ENCODE assay signal across 13 cellular contexts in the genomic region with DNA sequence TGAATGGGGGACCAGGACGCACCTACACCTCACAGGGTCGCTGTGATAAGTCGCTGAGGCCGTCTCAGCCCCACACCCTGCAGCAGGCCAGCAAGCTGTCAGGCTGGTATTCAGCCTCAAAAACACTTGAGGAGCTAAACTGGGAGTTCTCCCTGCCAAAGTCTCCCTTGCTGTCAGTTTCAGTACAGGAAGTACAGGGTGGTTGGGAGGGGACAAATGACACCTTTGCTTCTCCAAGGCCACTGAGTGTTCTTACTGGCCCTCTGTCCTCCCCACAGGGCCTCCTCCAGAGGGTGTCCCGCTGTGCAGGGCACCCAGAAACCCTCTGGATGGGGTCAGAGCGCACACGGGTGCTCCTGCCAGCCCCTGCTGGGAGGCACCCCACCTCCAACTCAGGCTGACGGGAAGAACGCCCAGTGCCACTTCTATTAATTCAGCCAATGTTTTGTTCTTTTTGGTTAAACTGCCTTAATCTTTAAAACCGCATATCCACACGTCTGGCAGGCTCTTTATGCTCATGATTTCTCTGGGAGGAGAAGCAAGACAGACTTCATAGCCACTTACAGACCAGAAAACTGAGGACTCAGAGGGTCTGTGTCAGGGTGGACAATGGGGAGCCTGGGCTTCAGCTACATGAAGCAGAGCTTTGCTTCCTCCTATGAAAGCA.
DNase-seq lines count a peak whose midpoint lies in the region; ATAC-seq and TF ChIP-seq lines count a peak whose summit lies in the region.
"Had no signal": no experiment of that assay in that cellular context is flagged by ENCODE, and none has a peak within 500 bp of the region (broad histone marks: within the 10 kb centered on the region; RNA-seq: fewer than 3 reads in every experiment).

No MANE protein-coding gene starts in this region.

- H3K27me3 ChIP-seq in colonic mucosa: no peaks in the 10 kb centered on the region
- H3K27me3 ChIP-seq in tibial nerve: no peaks in the 10 kb centered on the region
- H3K27me3 ChIP-seq in PC-3 (ENCODE audit: low read length): no peaks in the 10 kb centered on the region
- H3K27me3 ChIP-seq in BE2C: no peaks in the 10 kb centered on the region

- POLR2A ChIA-PET in PC-3 (lab: Charles Lee; ENCODE audit: unreplicated experiment): interaction anchor here (0.6 kb wide), 1 partner anchor 92 kb away, joined by 3 read pairs; no protein-coding TSS in a partner anchor

- no peak overlapping the region for H2AFZ ChIP-seq in PC-3 (ENCODE audit: low read length)

- peak overlapping the region; percentile 7 for H3K27ac Mint-ChIP-seq in activated CD8-positive, alpha-beta memory T cell treated with anti-CD3 and anti-CD28 coated beads, Interleukin-2, amount 10 ng/mL, durations not matched to agents 7 days and 5 days
- H3K27ac Mint-ChIP-seq: activated T-cell treated with anti-CD3 and anti-CD28 coated beads, Interleukin-2, amount 50 U/mL, for 72 hours had no signal

- H3K36me3 ChIP-seq in colonic mucosa (no peaks in the 10 kb centered on the region), tibial nerve (no peaks in the 10 kb centered on the region), PC-3 (ENCODE audit: low read depth, low read length) (no peaks in the 10 kb centered on the region), BE2C (no peaks in the 10 kb centered on the region)

- peaks cover 68% of the 10 kb centered on the region for H3K4me1 Mint-ChIP-seq in activated CD8-positive, alpha-beta memory T cell treated with anti-CD3 and anti-CD28 coated beads, Interleukin-2, amount 10 ng/mL, durations not matched to agents 7 days and 5 days

- H3K79me2 ChIP-seq in PC-3 (ENCODE audit: low read length): peaks cover 32% of the 10 kb centered on the region

- no peaks in the 10 kb centered on the region for H3K27me3 Mint-ChIP-seq in activated CD8-positive, alpha-beta memory T cell treated with anti-CD3 and anti-CD28 coated beads, Interleukin-2, amount 10 ng/mL, durations not matched to agents 7 days and 5 days

- no peak for ATAC-seq in activated CD8-positive, alpha-beta memory T cell treated with anti-CD3 and anti-CD28 coated beads, Interleukin-2, amount 10 ng/mL, durations not matched to agents 7 days and 5 days
- ATAC-seq in PC-3: no peak
- ATAC-seq: activated T-cell treated with anti-CD3 and anti-CD28 coated beads, Interleukin-2, amount 50 U/mL, for 72 hours had no signal

- no peak overlapping the region for H3K4me3 Mint-ChIP-seq in activated CD8-positive, alpha-beta memory T cell treated with anti-CD3 and anti-CD28 coated beads, Interleukin-2, amount 10 ng/mL, durations not matched to agents 7 days and 5 days
- H3K4me3 Mint-ChIP-seq: activated T-cell treated with anti-CD3 and anti-CD28 coated beads, Interleukin-2, amount 50 U/mL, for 72 hours had no signal

- H3K9me3 ChIP-seq in colonic mucosa (no peaks in the 10 kb centered on the region), tibial nerve (no peaks in the 10 kb centered on the region), PC-3 (ENCODE audit: low read length) (no peaks in the 10 kb centered on the region), BE2C (no peaks in the 10 kb centered on the region)

- TF ChIP-seq CTCF in colonic mucosa (IDR thresholded peaks at IDR 0.05): no peak
- TF ChIP-seq CTCF in tibial nerve (IDR thresholded peaks at IDR 0.05): no peak
- TF ChIP-seq CTCF in PC-3 (conservative IDR thresholded peaks at IDR 0.05; ENCODE audit: low read depth, low read length): no peak
- no peak for TF ChIP-seq CTCF in BE2C (IDR thresholded peaks at IDR 0.05; ENCODE audit: low read depth, low read length)

- H4K20me1 ChIP-seq in PC-3 (ENCODE audit: low read length): no peaks in the 10 kb centered on the region

- H3K4me1 ChIP-seq in colonic mucosa: peaks cover 21% of the 10 kb centered on the region
- peaks cover 0 to 99% (median 78%) of the 10 kb centered on the region in 4 donors for H3K4me1 ChIP-seq in tibial nerve
- H3K4me1 ChIP-seq in PC-3 (ENCODE audit: insufficient read depth, low read length): peaks cover 61% of the 10 kb centered on the region
- H3K4me1 ChIP-seq in BE2C: peaks cover 18% of the 10 kb centered on the region

- CTCF ChIA-PET in activated CD8-positive, alpha-beta memory T cell treated with anti-CD3 and anti-CD28 coated beads, Interleukin-2, amount 10 ng/mL, durations not matched to agents 7 days and 5 days (lab: Charles Lee): interaction anchor here (1.2 kb wide), 1 partner anchor 73 kb away, joined by 6 read pairs; no protein-coding TSS in a partner anchor
- CTCF ChIA-PET in PC-3 (lab: Charles Lee): no interaction called here

- peaks cover 3% of the 10 kb centered on the region for H3F3A ChIP-seq in PC-3 (ENCODE audit: low read length, unreplicated experiment)

- 58 to 59% methylated on average over 11 of the region's 11 CpGs for WGBS in tibial nerve, 2 donors

- intact Hi-C loops in colonic mucosa (cut with DNase I) (no loop called here), PC-3 (cut with micrococcal nuclease) (loop anchor here (5.0 kb wide), 1 partner anchor 77 kb away; no protein-coding TSS in a partner anchor)

- DNase-seq in activated CD8-positive, alpha-beta memory T cell treated with anti-CD3 and anti-CD28 coated beads, Interleukin-2, amount 10 ng/mL, durations not matched to agents 7 days and 5 days: no peak
- DNase-seq in activated CD8-positive, alpha-beta memory T cell treated with anti-CD3 and anti-CD28 coated beads, Interleukin-2, amount 50 U/mL, for 48 hours: no peak
- DNase-seq in colonic mucosa: no peak
- DNase-seq in midbrain (lab: John Stamatoyannopoulos, UW): peak; percentile 50
- DNase-seq in tibial nerve (ENCODE audit: low spot score in 2 of 2): no peak
- DNase-seq in PC-3: no peak
- DNase-seq in BE2C: no peak
- no peak for DNase-seq in HCEC 1CT
- DNase-seq: activated T-cell treated with anti-CD3 and anti-CD28 coated beads, Interleukin-2, amount 50 U/mL, for 72 hours; IMR-90; NCI-H2029; OCI-M1 had no signal

- no peaks in the 10 kb centered on the region for H3K9me3 Mint-ChIP-seq in activated CD8-positive, alpha-beta memory T cell treated with anti-CD3 and anti-CD28 coated beads, Interleukin-2, amount 10 ng/mL, durations not matched to agents 7 days and 5 days (ENCODE audit: low read depth)
- H3K9me3 Mint-ChIP-seq: activated T-cell treated with anti-CD3 and anti-CD28 coated beads, Interleukin-2, amount 50 U/mL, for 72 hours; neural crest cell had no signal

- no peak overlapping the region for H3K4me2 ChIP-seq in PC-3 (ENCODE audit: low read length)

- no peak for TF ChIP-seq EP300 in tibial nerve (IDR thresholded peaks at IDR 0.05)

- BruUV-seq in PC-3 (replicated peaks; lab: Mats Ljungman, UMichigan): no TSS peak

- H3K36me3 Mint-ChIP-seq in activated CD8-positive, alpha-beta memory T cell treated with anti-CD3 and anti-CD28 coated beads, Interleukin-2, amount 10 ng/mL, durations not matched to agents 7 days and 5 days: no peaks in the 10 kb centered on the region

- H3K4me3 ChIP-seq in colonic mucosa (no peak overlapping the region), tibial nerve (no peak overlapping the region), PC-3 (ENCODE audit: low read length) (no peak overlapping the region), BE2C (ENCODE audit: low read depth, low read length) (no peak overlapping the region)

- no peak for TF ChIP-seq POLR2A in tibial nerve (IDR thresholded peaks at IDR 0.05)

- H3K9ac ChIP-seq in colonic mucosa (ENCODE audit: low read depth in 2 of 2, low read length in 2 of 2) (peak overlapping the region; percentile 54 to 55), PC-3 (ENCODE audit: low read length) (no peak overlapping the region)

- H3K9me2 ChIP-seq in PC-3 (replicated peaks; ENCODE audit: low read length): no peaks in the 10 kb centered on the region

- H3K27ac ChIP-seq in colonic mucosa (peak overlapping the region; percentile 57), tibial nerve (peak overlapping the region; percentile 32 to 95 (median 88)), PC-3 (ENCODE audit: low read length) (no peak overlapping the region)
